Comparison of ENCODE assay signal across 22 cellular contexts in genomic region chr14:78721756-78722455, GRCh38.
DNase-seq lines count a peak whose midpoint lies in the region; ATAC-seq and TF ChIP-seq lines count a peak whose summit lies in the region.
"Had no signal": no experiment of that assay in that cellular context is flagged by ENCODE, and none has a peak within 500 bp of the region (broad histone marks: within the 10 kb centered on the region; RNA-seq: fewer than 3 reads in every experiment).

No MANE protein-coding gene starts in this region.

- TF ChIP-seq CTCF in parathyroid adenoma (IDR thresholded peaks at IDR 0.05) = no peak

- H3K9ac ChIP-seq in parathyroid adenoma = no peak overlapping the region

- no peaks in the 10 kb centered on the region for H3K36me3 ChIP-seq in parathyroid adenoma (ENCODE audit: control insufficient read depth, insufficient read depth, low read length)
- H3K36me3 ChIP-seq: esophagus squamous epithelium, SJCRH30, upper lobe of right lung had no signal

- no peak overlapping the region for H3K4me2 ChIP-seq in parathyroid adenoma (ENCODE audit: low read length)

- H3K4me3 ChIP-seq in parathyroid adenoma (ENCODE audit: low read depth, low read length) = no peak overlapping the region
- H3K4me3 ChIP-seq: esophagus squamous epithelium, SJCRH30, upper lobe of right lung had no signal

- no peak for ATAC-seq in HG03439 (IDR thresholded peaks at IDR 0.05; ENCODE audit: unreplicated experiment)
- ATAC-seq: PC-3, T-helper 17 cell, upper lobe of right lung had no signal

- no peak overlapping the region for H3K27ac ChIP-seq in parathyroid adenoma
- H3K27ac ChIP-seq: 22Rv1, esophagus squamous epithelium, SJCRH30, upper lobe of right lung had no signal

- no peaks in the 10 kb centered on the region for H3K27me3 ChIP-seq in parathyroid adenoma (ENCODE audit: control insufficient read depth, insufficient read depth, low read length)
- H3K27me3 ChIP-seq: esophagus squamous epithelium, SJCRH30, upper lobe of right lung had no signal

- peak; percentile 62 to 88 (median 85) for DNase-seq in NCI-H1417 (lab: John Stamatoyannopoulos, UW)
- no peak for DNase-seq in NCI-H1417 treated with DMSO at 0.1 percent for 48 hours (lab: John Stamatoyannopoulos, UW)
- DNase-seq in NCI-H146 treated with DMSO at 0.1 percent for 48 hours (lab: John Stamatoyannopoulos, UW; ENCODE audit: unreplicated experiment) = peak; percentile 45
- DNase-seq in NCI-H748 treated with DMSO at 0.1 percent for 48 hours (lab: John Stamatoyannopoulos, UW) = peak; percentile 71
- no peak for DNase-seq in activated gamma-delta T cell treated with Interleukin-2 at 50 U/mL for 16 hours
- DNase-seq in SW 1271 (lab: John Stamatoyannopoulos, UW) = no peak
- DNase-seq: activated effector memory CD4-positive, alpha-beta T cell treated with anti-CD3 and anti-CD28 coated beads, Interleukin-2, amount 50 U/mL, for 16 hours; Caco-2; esophagus squamous epithelium; GF-D8; GOT3; KG1; MV-4-11; NCI-H526; occipital lobe; PC-3; SJCRH30; T-helper 17 cell; upper lobe of right lung had no signal

- H2AFZ ChIP-seq in parathyroid adenoma = peak overlapping the region; percentile 2

- no peaks in the 10 kb centered on the region for H3K79me2 ChIP-seq in parathyroid adenoma

- no peaks in the 10 kb centered on the region for H3K4me1 ChIP-seq in parathyroid adenoma
- H3K4me1 ChIP-seq: Caco-2, esophagus squamous epithelium, SJCRH30, upper lobe of right lung had no signal

- H3K9me3 ChIP-seq in parathyroid adenoma (ENCODE audit: control insufficient read depth, low read length) = no peaks in the 10 kb centered on the region
- H3K9me3 ChIP-seq: Caco-2, esophagus squamous epithelium, SJCRH30, upper lobe of right lung had no signal

Comparison
In these comparisons a context has a peak if more than half of its experiments do, and no peak if none do; other contexts are left out.
1. DNase-seq: peak in NCI-H1417 (3 of 3), NCI-H146 treated with DMSO at 0.1 percent for 48 hours (single experiment) and NCI-H748 treated with DMSO at 0.1 percent for 48 hours (single experiment); none in NCI-H1417 treated with DMSO at 0.1 percent for 48 hours (single experiment), activated gamma-delta T cell treated with Interleukin-2 at 50 U/mL for 16 hours (single experiment) and SW 1271 (0 of 2).